In the genomic region with DNA sequence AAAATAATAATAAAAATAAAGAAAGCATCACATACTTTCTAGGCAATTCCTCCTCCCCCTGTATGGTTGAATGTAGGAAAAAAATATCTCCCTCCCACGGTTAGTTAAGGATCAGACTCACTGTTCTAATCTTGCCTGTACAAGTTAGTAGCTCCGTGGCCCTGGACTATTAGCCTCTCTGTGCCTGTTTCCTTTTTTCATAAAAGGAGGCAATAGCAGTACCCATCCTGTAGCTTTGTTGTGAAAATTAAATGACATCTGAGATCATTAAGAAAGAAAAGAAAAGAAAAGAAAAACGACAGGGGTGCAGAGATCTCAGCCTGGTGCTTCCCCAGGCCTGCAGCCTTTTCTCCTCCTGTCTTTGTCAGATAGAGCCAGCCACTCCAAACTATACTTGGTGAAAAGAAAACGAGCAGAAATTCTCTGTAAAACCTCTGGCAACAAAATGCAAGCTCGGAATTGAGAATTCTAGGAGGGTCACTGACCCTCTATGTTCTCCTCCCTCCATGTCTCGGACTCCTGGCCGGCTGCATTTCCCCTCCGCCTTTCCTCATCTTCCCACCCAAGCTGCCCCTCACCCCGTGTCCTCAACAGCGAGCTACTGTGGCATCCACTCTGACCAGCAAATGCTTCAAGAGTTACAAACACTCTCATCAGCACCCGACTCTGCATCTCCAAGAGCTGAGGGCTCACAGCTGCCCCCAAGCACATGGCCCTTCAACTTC, we compare ENCODE assay signal across 1 cellular context.
TF ChIP-seq lines count a peak whose summit lies in the region.

No MANE protein-coding gene starts in this region.

TF ChIP-seq in GM23338, 12 proteins besides CTCF, POLR2A, EP300 and RAD21 (continued from another document):
- TF ChIP-seq, protein P1, sequence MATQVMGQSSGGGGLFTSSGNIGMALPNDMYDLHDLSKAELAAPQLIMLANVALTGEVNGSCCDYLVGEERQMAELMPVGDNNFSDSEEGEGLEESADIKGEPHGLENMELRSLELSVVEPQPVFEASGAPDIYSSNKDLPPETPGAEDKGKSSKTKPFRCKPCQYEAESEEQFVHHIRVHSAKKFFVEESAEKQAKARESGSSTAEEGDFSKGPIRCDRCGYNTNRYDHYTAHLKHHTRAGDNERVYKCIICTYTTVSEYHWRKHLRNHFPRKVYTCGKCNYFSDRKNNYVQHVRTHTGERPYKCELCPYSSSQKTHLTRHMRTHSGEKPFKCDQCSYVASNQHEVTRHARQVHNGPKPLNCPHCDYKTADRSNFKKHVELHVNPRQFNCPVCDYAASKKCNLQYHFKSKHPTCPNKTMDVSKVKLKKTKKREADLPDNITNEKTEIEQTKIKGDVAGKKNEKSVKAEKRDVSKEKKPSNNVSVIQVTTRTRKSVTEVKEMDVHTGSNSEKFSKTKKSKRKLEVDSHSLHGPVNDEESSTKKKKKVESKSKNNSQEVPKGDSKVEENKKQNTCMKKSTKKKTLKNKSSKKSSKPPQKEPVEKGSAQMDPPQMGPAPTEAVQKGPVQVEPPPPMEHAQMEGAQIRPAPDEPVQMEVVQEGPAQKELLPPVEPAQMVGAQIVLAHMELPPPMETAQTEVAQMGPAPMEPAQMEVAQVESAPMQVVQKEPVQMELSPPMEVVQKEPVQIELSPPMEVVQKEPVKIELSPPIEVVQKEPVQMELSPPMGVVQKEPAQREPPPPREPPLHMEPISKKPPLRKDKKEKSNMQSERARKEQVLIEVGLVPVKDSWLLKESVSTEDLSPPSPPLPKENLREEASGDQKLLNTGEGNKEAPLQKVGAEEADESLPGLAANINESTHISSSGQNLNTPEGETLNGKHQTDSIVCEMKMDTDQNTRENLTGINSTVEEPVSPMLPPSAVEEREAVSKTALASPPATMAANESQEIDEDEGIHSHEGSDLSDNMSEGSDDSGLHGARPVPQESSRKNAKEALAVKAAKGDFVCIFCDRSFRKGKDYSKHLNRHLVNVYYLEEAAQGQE (IDR thresholded peaks at IDR 0.05; ENCODE audit: unreplicated experiment) = no peak
- no peak for TF ChIP-seq CREB1 (CRISPR knock-in tag; IDR thresholded peaks at IDR 0.05; ENCODE audit: low read depth)
- TF ChIP-seq JUNB (IDR thresholded peaks at IDR 0.05; ENCODE audit: unreplicated experiment) = no peak
- no peak for TF ChIP-seq STAT1 (IDR thresholded peaks at IDR 0.05; ENCODE audit: unreplicated experiment)
- TF ChIP-seq, protein P2, sequence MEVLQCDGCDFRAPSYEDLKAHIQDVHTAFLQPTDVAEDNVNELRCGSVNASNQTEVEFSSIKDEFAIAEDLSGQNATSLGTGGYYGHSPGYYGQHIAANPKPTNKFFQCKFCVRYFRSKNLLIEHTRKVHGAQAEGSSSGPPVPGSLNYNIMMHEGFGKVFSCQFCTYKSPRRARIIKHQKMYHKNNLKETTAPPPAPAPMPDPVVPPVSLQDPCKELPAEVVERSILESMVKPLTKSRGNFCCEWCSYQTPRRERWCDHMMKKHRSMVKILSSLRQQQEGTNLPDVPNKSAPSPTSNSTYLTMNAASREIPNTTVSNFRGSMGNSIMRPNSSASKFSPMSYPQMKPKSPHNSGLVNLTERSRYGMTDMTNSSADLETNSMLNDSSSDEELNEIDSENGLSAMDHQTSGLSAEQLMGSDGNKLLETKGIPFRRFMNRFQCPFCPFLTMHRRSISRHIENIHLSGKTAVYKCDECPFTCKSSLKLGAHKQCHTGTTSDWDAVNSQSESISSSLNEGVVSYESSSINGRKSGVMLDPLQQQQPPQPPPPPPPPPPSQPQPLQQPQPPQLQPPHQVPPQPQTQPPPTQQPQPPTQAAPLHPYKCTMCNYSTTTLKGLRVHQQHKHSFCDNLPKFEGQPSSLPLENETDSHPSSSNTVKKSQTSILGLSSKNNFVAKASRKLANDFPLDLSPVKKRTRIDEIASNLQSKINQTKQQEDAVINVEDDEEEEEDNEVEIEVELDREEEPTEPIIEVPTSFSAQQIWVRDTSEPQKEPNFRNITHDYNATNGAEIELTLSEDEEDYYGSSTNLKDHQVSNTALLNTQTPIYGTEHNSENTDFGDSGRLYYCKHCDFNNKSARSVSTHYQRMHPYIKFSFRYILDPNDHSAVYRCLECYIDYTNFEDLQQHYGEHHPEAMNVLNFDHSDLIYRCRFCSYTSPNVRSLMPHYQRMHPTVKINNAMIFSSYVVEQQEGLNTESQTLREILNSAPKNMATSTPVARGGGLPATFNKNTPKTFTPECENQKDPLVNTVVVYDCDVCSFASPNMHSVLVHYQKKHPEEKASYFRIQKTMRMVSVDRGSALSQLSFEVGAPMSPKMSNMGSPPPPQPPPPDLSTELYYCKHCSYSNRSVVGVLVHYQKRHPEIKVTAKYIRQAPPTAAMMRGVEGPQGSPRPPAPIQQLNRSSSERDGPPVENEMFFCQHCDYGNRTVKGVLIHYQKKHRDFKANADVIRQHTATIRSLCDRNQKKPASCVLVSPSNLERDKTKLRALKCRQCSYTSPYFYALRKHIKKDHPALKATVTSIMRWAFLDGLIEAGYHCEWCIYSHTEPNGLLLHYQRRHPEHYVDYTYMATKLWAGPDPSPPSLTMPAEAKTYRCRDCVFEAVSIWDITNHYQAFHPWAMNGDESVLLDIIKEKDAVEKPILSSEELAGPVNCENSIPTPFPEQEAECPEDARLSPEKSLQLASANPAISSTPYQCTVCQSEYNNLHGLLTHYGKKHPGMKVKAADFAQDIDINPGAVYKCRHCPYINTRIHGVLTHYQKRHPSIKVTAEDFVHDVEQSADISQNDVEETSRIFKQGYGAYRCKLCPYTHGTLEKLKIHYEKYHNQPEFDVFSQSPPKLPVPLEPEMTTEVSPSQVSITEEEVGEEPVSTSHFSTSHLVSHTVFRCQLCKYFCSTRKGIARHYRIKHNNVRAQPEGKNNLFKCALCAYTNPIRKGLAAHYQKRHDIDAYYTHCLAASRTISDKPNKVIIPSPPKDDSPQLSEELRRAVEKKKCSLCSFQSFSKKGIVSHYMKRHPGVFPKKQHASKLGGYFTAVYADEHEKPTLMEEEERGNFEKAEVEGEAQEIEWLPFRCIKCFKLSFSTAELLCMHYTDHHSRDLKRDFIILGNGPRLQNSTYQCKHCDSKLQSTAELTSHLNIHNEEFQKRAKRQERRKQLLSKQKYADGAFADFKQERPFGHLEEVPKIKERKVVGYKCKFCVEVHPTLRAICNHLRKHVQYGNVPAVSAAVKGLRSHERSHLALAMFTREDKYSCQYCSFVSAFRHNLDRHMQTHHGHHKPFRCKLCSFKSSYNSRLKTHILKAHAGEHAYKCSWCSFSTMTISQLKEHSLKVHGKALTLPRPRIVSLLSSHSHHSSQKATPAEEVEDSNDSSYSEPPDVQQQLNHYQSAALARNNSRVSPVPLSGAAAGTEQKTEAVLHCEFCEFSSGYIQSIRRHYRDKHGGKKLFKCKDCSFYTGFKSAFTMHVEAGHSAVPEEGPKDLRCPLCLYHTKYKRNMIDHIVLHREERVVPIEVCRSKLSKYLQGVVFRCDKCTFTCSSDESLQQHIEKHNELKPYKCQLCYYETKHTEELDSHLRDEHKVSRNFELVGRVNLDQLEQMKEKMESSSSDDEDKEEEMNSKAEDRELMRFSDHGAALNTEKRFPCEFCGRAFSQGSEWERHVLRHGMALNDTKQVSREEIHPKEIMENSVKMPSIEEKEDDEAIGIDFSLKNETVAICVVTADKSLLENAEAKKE (CRISPR knock-in tag; IDR thresholded peaks at IDR 0.05) = no peak
- TF ChIP-seq, protein P3, sequence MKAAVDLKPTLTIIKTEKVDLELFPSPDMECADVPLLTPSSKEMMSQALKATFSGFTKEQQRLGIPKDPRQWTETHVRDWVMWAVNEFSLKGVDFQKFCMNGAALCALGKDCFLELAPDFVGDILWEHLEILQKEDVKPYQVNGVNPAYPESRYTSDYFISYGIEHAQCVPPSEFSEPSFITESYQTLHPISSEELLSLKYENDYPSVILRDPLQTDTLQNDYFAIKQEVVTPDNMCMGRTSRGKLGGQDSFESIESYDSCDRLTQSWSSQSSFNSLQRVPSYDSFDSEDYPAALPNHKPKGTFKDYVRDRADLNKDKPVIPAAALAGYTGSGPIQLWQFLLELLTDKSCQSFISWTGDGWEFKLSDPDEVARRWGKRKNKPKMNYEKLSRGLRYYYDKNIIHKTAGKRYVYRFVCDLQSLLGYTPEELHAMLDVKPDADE (IDR thresholded peaks at IDR 0.05) = no peak
- TF ChIP-seq EZH2 (IDR thresholded peaks at IDR 0.05; ENCODE audit: low read depth, unreplicated experiment) = no peak
